8 cellular contexts compared by ENCODE assay signal in genomic region chr4:781493-782216, GRCh38. TPM values are rescaled to one million over a fixed set of nuclear protein-coding genes. Genes with fewer than 3 reads are reported as not detected.
DNase-seq lines count a peak whose midpoint lies in the region; TF ChIP-seq lines count a peak whose summit lies in the region.

No MANE protein-coding gene starts in this region.

- H3K27me3 Mint-ChIP-seq in activated naive CD4-positive, alpha-beta T cell treated with anti-CD3 and anti-CD28 coated beads for 36 hours (ENCODE audit: low read depth) = peaks cover 16% of the 10 kb centered on the region
- peaks cover 30% of the 10 kb centered on the region for H3K27me3 Mint-ChIP-seq in neural progenitor cell (ENCODE audit: insufficient read depth, low read depth)

- peak overlapping the region; percentile 97 for H3K4me2 ChIP-seq in neural progenitor cell

- H3K4me3 Mint-ChIP-seq in activated naive CD4-positive, alpha-beta T cell treated with anti-CD3 and anti-CD28 coated beads for 36 hours = peak overlapping the region; percentile 83
- H3K4me3 Mint-ChIP-seq in neural progenitor cell = peak overlapping the region; percentile 92

- H3K79me2 ChIP-seq in neural progenitor cell (ENCODE audit: low read depth) = peaks cover 49% of the 10 kb centered on the region

- CTCF ChIA-PET in activated naive CD4-positive, alpha-beta T cell treated with anti-CD3 and anti-CD28 coated beads for 36 hours (lab: Charles Lee) = interaction anchor here (1.5 kb wide), 1 partner anchor 11 kb away, joined by 3 read pairs; no protein-coding TSS in a partner anchor

- H3K27ac ChIP-seq in SJSA1 = peak overlapping the region; percentile 84
- peak overlapping the region; percentile 98 for H3K27ac ChIP-seq in neural progenitor cell
- H3K27ac ChIP-seq in stomach smooth muscle (ENCODE audit: low read length) = peak overlapping the region; percentile 92

- H2AFZ ChIP-seq in neural progenitor cell (replicated peaks) = peak overlapping the region; percentile 87

- peak overlapping the region; percentile 100 for H3K9ac ChIP-seq in neural progenitor cell
- peak overlapping the region; percentile 90 to 96 for H3K9ac ChIP-seq in stomach smooth muscle (ENCODE audit: low read length in 2 of 2)

- H4K20me1 ChIP-seq in neural progenitor cell (ENCODE audit: low read depth) = peaks cover 54% of the 10 kb centered on the region

- H3K36me3 ChIP-seq in SJSA1 (peaks cover 28% of the 10 kb centered on the region), neural progenitor cell (peaks cover 9% of the 10 kb centered on the region), stomach smooth muscle (ENCODE audit: control insufficient read depth in 2 of 2, insufficient read depth in 2 of 2, low read length in 2 of 2) (peaks cover 3 to 16% of the 10 kb centered on the region in 2 donors)

- no peaks in the 10 kb centered on the region for H3K9me3 Mint-ChIP-seq in activated naive CD4-positive, alpha-beta T cell treated with anti-CD3 and anti-CD28 coated beads for 36 hours
- no peaks in the 10 kb centered on the region for H3K9me3 Mint-ChIP-seq in neural progenitor cell

- TF ChIP-seq CTCF in HFF-Myc (IDR thresholded peaks at IDR 0.05; ENCODE audit: low read depth, low read length, missing control alignments) (no peak), neural progenitor cell (IDR thresholded peaks at IDR 0.05) (no peak)

- peak overlapping the region; percentile 87 for H3K27ac Mint-ChIP-seq in activated naive CD4-positive, alpha-beta T cell treated with anti-CD3 and anti-CD28 coated beads for 36 hours
- peak overlapping the region; percentile 94 for H3K27ac Mint-ChIP-seq in neural progenitor cell

- H3K9me3 ChIP-seq in SJSA1 (replicated peaks) (no peaks in the 10 kb centered on the region), neural progenitor cell (ENCODE audit: low read depth) (no peaks in the 10 kb centered on the region), stomach smooth muscle (ENCODE audit: control insufficient read depth in 2 of 2, low read length in 2 of 2) (no peaks in the 10 kb centered on the region)

- intact Hi-C loops in activated naive CD4-positive, alpha-beta T cell treated with anti-CD3 and anti-CD28 coated beads for 36 hours (cut with micrococcal nuclease) = loop anchor here (1.0 to 5.0 kb wide), 11 partner anchors 76 to 659 kb away; partner anchors contain the start of genes ATP5ME, DGKQ, FGFRL1 and GAK

- peaks cover 27% of the 10 kb centered on the region for H3F3A ChIP-seq in neural progenitor cell (ENCODE audit: low read depth)

- H3K36me3 Mint-ChIP-seq in activated naive CD4-positive, alpha-beta T cell treated with anti-CD3 and anti-CD28 coated beads for 36 hours (ENCODE audit: low read depth) = peaks cover 35% of the 10 kb centered on the region
- peaks cover 30% of the 10 kb centered on the region for H3K36me3 Mint-ChIP-seq in neural progenitor cell

- peaks cover 55% of the 10 kb centered on the region for H3K4me1 Mint-ChIP-seq in activated naive CD4-positive, alpha-beta T cell treated with anti-CD3 and anti-CD28 coated beads for 36 hours (ENCODE audit: low read depth)
- peaks cover 41% of the 10 kb centered on the region for H3K4me1 Mint-ChIP-seq in neural progenitor cell

- H3K27me3 ChIP-seq in SJSA1 (replicated peaks) (no peaks in the 10 kb centered on the region), neural progenitor cell (peaks cover 46% of the 10 kb centered on the region), stomach smooth muscle (ENCODE audit: control insufficient read depth in 1 of 2, insufficient read depth in 2 of 2, low read length in 2 of 2) (peaks cover 10 to 25% of the 10 kb centered on the region in 2 donors)

- H3K4me1 ChIP-seq in SJSA1 (replicated peaks) (no peaks in the 10 kb centered on the region; the same call in 1 of the 2 replicates), neural progenitor cell (peaks cover 25% of the 10 kb centered on the region), stomach smooth muscle (ENCODE audit: control insufficient read depth, insufficient read depth, low read length) (peaks cover 36% of the 10 kb centered on the region)

- DNase-seq in GM04503 (ENCODE audit: low read depth) (peak; percentile 95), HFF-Myc (ENCODE audit: extremely low read depth, low read depth) (peak; percentile 95), MV-4-11 (lab: John Stamatoyannopoulos, UW) (peak; percentile 98), SJSA1 (ENCODE audit: low read depth in 1 of 2, low spot score in 2 of 2) (peak; percentile 96), foreskin melanocyte (peak; percentile 99), neural progenitor cell (ENCODE audit: low spot score) (peak; percentile 99)
- DNase-seq in activated naive CD4-positive, alpha-beta T cell treated with anti-CD3 and anti-CD28 coated beads for 36 hours = peak; percentile 99

- H3K4me3 ChIP-seq in HFF-Myc (replicated peaks; ENCODE audit: low read depth, low read length) (peak overlapping the region; percentile 97), SJSA1 (peak overlapping the region; percentile 93), neural progenitor cell (peak overlapping the region; percentile 86), stomach smooth muscle (ENCODE audit: low read length in 2 of 2) (peak overlapping the region; percentile 86 to 98)

RNA-seq across cellular contexts. Expression of gene CPLX1, which starts 44.3 kb away (rescaled TPM):
- total RNA-seq in SJSA1 (2014; rRNA removed; shearing (Covaris generic)) = not detected in 2 replicates
- total RNA-seq in activated naive CD4-positive, alpha-beta T cell treated with anti-CD3 and anti-CD28 coated beads for 36 hours = under 1 TPM; 0.37 to 0.48 TPM
- total RNA-seq in neural progenitor cell (ENCODE audit: low replicate concordance) = not detected in 2 replicates

Comparison
In these comparisons a context has a peak if more than half of its experiments do, and no peak if none do; other contexts are left out.
1. Peak in every context shown above with its lines: DNase-seq, H3K4me3 ChIP-seq and H3K27ac ChIP-seq.